6 cellular contexts compared by ENCODE assay signal in the genomic region with DNA sequence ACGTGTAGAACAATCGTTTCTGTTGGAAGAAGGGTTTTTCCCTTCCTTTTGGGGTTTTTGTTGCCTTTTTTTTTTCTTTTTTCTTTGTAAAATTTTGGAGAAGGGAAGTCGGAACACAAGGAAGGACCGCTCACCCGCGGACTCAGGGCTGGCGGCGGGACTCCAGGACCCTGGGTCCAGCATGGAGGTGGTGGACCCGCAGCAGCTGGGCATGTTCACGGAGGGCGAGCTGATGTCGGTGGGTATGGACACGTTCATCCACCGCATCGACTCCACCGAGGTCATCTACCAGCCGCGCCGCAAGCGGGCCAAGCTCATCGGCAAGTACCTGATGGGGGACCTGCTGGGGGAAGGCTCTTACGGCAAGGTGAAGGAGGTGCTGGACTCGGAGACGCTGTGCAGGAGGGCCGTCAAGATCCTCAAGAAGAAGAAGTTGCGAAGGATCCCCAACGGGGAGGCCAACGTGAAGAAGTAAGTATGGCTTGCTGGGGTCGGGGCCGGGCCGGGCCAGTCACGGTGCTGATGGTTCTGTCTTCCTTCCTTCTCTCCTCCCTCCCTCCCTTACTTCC. TPM values are rescaled to one million over a fixed set of nuclear protein-coding genes. Genes with fewer than 3 reads are reported as not detected.
DNase-seq lines count a peak whose midpoint lies in the region; TF ChIP-seq lines count a peak whose summit lies in the region.

No MANE protein-coding gene starts in this region.

- DNase-seq in NOMO-1 (lab: John Stamatoyannopoulos, UW; ENCODE audit: unreplicated experiment in 2 of 2), result peak; percentile 11 to 32
- DNase-seq in NOMO-1 treated with DMSO at 0.1 percent for 48 hours (lab: John Stamatoyannopoulos, UW; ENCODE audit: unreplicated experiment), result no peak
- DNase-seq in chondrocyte (ENCODE audit: low spot score), result no peak
- DNase-seq in osteoblast (ENCODE audit: insufficient read length, low spot score, missing footprints), result peak; percentile 88
- DNase-seq in NCI-H1694 treated with DMSO at 0.1 percent for 48 hours (lab: John Stamatoyannopoulos, UW), result no peak
- no peak for DNase-seq in DMS114 treated with DMSO at 0.1 percent for 48 hours (lab: John Stamatoyannopoulos, UW; ENCODE audit: unreplicated experiment)

- peaks cover 29% of the 10 kb centered on the region for H3K4me1 ChIP-seq in osteoblast (ENCODE audit: insufficient read depth, low read length)

- no peaks in the 10 kb centered on the region for H3K9me3 Mint-ChIP-seq in chondrocyte (ENCODE audit: low read depth)

- peaks cover 55% of the 10 kb centered on the region for H3K79me2 ChIP-seq in osteoblast (ENCODE audit: insufficient read depth, low read length)

- H3K27ac Mint-ChIP-seq in chondrocyte (ENCODE audit: unreplicated experiment), result peak overlapping the region; percentile 94

- H3K27me3 Mint-ChIP-seq in chondrocyte (ENCODE audit: low read depth), result no peaks in the 10 kb centered on the region

- peak overlapping the region; percentile 90 for H3K4me3 Mint-ChIP-seq in chondrocyte (ENCODE audit: unreplicated experiment)

- peaks cover 20% of the 10 kb centered on the region for H4K20me1 ChIP-seq in osteoblast (ENCODE audit: insufficient read depth, low read length)

- TF ChIP-seq CTCF in chondrocyte (IDR thresholded peaks at IDR 0.05), result no peak
- TF ChIP-seq CTCF in osteoblast (IDR thresholded peaks at IDR 0.05; ENCODE audit: extremely low read depth, low read depth, low read length), result no peak

- no peaks in the 10 kb centered on the region for H3K27me3 ChIP-seq in osteoblast (ENCODE audit: insufficient read depth, low read length)

- H3K36me3 ChIP-seq in osteoblast (ENCODE audit: insufficient read depth, low read length), result peaks cover 12% of the 10 kb centered on the region

- no peak overlapping the region for H2AFZ ChIP-seq in osteoblast (ENCODE audit: low read length)

- H3K9me3 ChIP-seq in osteoblast (ENCODE audit: low read depth, low read length), result no peaks in the 10 kb centered on the region

- H3K4me3 ChIP-seq in osteoblast (ENCODE audit: insufficient read depth, low read length), result peak overlapping the region; percentile 90

- H3K4me1 Mint-ChIP-seq in chondrocyte (ENCODE audit: low read depth), result peaks cover 47% of the 10 kb centered on the region

- H3K27ac ChIP-seq in osteoblast (ENCODE audit: low read depth, low read length), result peak overlapping the region; percentile 79

- H3K4me2 ChIP-seq in osteoblast (ENCODE audit: insufficient read depth, low read length), result peak overlapping the region; percentile 98

- no peaks in the 10 kb centered on the region for H3K36me3 Mint-ChIP-seq in chondrocyte (ENCODE audit: low read depth)

RNA-seq across cellular contexts. Expression of gene STK11, which starts 1.2 kb away (rescaled TPM):
- total RNA-seq in chondrocyte, result 41.1 to 44.5 TPM (median 42.3 TPM) in 3 replicates
- total RNA-seq in osteoblast, result 75.7 and 100 TPM in 2 replicates

RNA-seq across cellular contexts. Expression of gene CBARP, which starts 31.0 kb away (rescaled TPM):
- total RNA-seq in chondrocyte (4.8 to 9.0 TPM (median 7.6 TPM) in 3 replicates), osteoblast (1.8 and 2.9 TPM in 2 replicates)

RNA-seq across cellular contexts. Expression of gene SBNO2, which starts 32.7 kb away (rescaled TPM):
- 25.9 to 46.0 TPM (median 45.6 TPM) in 3 replicates for total RNA-seq in chondrocyte
- 58.0 and 69.1 TPM in 2 replicates for total RNA-seq in osteoblast

RNA-seq across cellular contexts. Expression of gene ATP5F1D, which starts 34.7 kb away (rescaled TPM):
- total RNA-seq in chondrocyte (110 to 125 TPM (median 122 TPM) in 3 replicates), osteoblast (12.4 and 13.8 TPM in 2 replicates)

RNA-seq across cellular contexts. Expression of gene MIDN, which starts 41.6 kb away (rescaled TPM):
- 64.5 to 75.3 TPM (median 68.3 TPM) in 3 replicates for total RNA-seq in chondrocyte
- 14.4 and 19.9 TPM in 2 replicates for total RNA-seq in osteoblast

Comparison
In these comparisons a context has a peak if more than half of its experiments do, and no peak if none do; other contexts are left out.
1. DNase-seq: peak in NOMO-1 (2 of 2) and osteoblast (single experiment); none in NOMO-1 treated with DMSO at 0.1 percent for 48 hours (single experiment), chondrocyte (single experiment), NCI-H1694 treated with DMSO at 0.1 percent for 48 hours (single experiment) and DMS114 treated with DMSO at 0.1 percent for 48 hours (single experiment).